15 cellular contexts compared by ENCODE assay signal in genomic region chr1:111490220-111490619, GRCh38. TPM values are rescaled to one million over a fixed set of nuclear protein-coding genes. Genes with fewer than 3 reads are reported as not detected.
DNase-seq lines count a peak whose midpoint lies in the region; ATAC-seq and TF ChIP-seq lines count a peak whose summit lies in the region.
"Had no signal": no experiment of that assay in that cellular context is flagged by ENCODE, and none has a peak within 500 bp of the region (broad histone marks: within the 10 kb centered on the region; RNA-seq: fewer than 3 reads in every experiment).

No MANE protein-coding gene starts in this region.

- no peaks in the 10 kb centered on the region for H3K36me3 ChIP-seq in adrenal gland (replicated peaks in 1 of 2)
- H3K36me3 ChIP-seq in mucosa of rectum (ENCODE audit: control insufficient read depth in 2 of 2, insufficient read depth in 2 of 2, low read length in 2 of 2), result no peaks in the 10 kb centered on the region
- no peaks in the 10 kb centered on the region for H3K36me3 ChIP-seq in upper lobe of left lung
- H3K36me3 ChIP-seq: BLaER1, MG63 had no signal

- H3K27ac Mint-ChIP-seq in dendritic cell treated with granulocyte-macrophage colony-stimulating factor and Interleukin-4, amounts not matched to agents 40 ng/mL and 50 ng/mL, for 4 days, result peak overlapping the region; percentile 92

- H3K9me3 ChIP-seq in adrenal gland (replicated peaks in 1 of 3), result no peaks in the 10 kb centered on the region
- no peaks in the 10 kb centered on the region for H3K9me3 ChIP-seq in mucosa of rectum (ENCODE audit: control insufficient read depth in 2 of 2, low read length in 2 of 2)
- no peaks in the 10 kb centered on the region for H3K9me3 ChIP-seq in upper lobe of left lung
- H3K9me3 ChIP-seq: BLaER1, MG63 had no signal

- TF ChIP-seq CTCF in adrenal gland (IDR thresholded peaks at IDR 0.05) (no peak), upper lobe of left lung (IDR thresholded peaks at IDR 0.05) (no peak)

- TF ChIP-seq EP300 in upper lobe of left lung (IDR thresholded peaks at IDR 0.05), result no peak

- no peak overlapping the region for H3K4me3 Mint-ChIP-seq in dendritic cell treated with granulocyte-macrophage colony-stimulating factor and Interleukin-4, amounts not matched to agents 40 ng/mL and 50 ng/mL, for 4 days

- H3K4me1 ChIP-seq in adrenal gland (replicated peaks in 1 of 2) (peaks cover 0 to 4% of the 10 kb centered on the region in 2 donors), mucosa of rectum (ENCODE audit: control insufficient read depth in 2 of 2, insufficient read depth in 2 of 2, low read length in 2 of 2) (no peaks in the 10 kb centered on the region), upper lobe of left lung (peaks cover 0 to 10% (median 4%) of the 10 kb centered on the region in 4 donors)
- H3K4me1 ChIP-seq: BLaER1 had no signal

- intact Hi-C loops in adrenal gland (cut with DNase I), result no loop called here
- intact Hi-C loops in dendritic cell treated with granulocyte-macrophage colony-stimulating factor and Interleukin-4, amounts not matched to agents 40 ng/mL and 50 ng/mL, for 4 days (cut with micrococcal nuclease), result no loop called here

- no peak overlapping the region for H3K4me3 ChIP-seq in adrenal gland
- no peak overlapping the region for H3K4me3 ChIP-seq in mucosa of rectum (ENCODE audit: low read length in 2 of 2)
- no peak overlapping the region for H3K4me3 ChIP-seq in upper lobe of left lung
- H3K4me3 ChIP-seq: BLaER1, GM23248, MG63 had no signal

- 80 to 84% (median 82%) methylated on average over 4 of the region's 4 CpGs for WGBS in adrenal gland, 4 donors
- 81 to 87% methylated on average over 4 of the region's 4 CpGs for WGBS in upper lobe of left lung, 2 donors

- DNase-seq in adrenal gland (no peak), upper lobe of left lung (no peak), NCI-H748 treated with DMSO at 0.1 percent for 48 hours (lab: John Stamatoyannopoulos, UW) (no peak), NCI-H524 (lab: John Stamatoyannopoulos, UW) (no peak)
- DNase-seq: DMS 273 treated with DMSO at 0.1 percent for 48 hours, GM23248, MG63, NCI-H1092 treated with DMSO at 0.1 percent for 48 hours, NCI-H187, NCI-H446 treated with DMSO at 0.1 percent for 48 hours, SHP77 treated with DMSO at 0.1 percent for 48 hours had no signal

- ATAC-seq in upper lobe of left lung (ENCODE audit: low FRiP score in 2 of 2), result no peak
- ATAC-seq in HG03378 (IDR thresholded peaks at IDR 0.05; ENCODE audit: unreplicated experiment), result no peak

- peak overlapping the region; percentile 18 to 86 (median 36) for H3K27ac ChIP-seq in adrenal gland
- H3K27ac ChIP-seq in mucosa of rectum (ENCODE audit: low read depth in 2 of 2, low read length in 2 of 2), result peak overlapping the region; percentile 24 to 48
- peak overlapping the region; percentile 67 to 82 (median 80) for H3K27ac ChIP-seq in upper lobe of left lung
- H3K27ac ChIP-seq: BLaER1, GM23248 had no signal

- H3K27me3 Mint-ChIP-seq in dendritic cell treated with granulocyte-macrophage colony-stimulating factor and Interleukin-4, amounts not matched to agents 40 ng/mL and 50 ng/mL, for 4 days, result no peaks in the 10 kb centered on the region

- peaks cover 10% of the 10 kb centered on the region for H3K9me3 Mint-ChIP-seq in dendritic cell treated with granulocyte-macrophage colony-stimulating factor and Interleukin-4, amounts not matched to agents 40 ng/mL and 50 ng/mL, for 4 days

- no peak overlapping the region for H3K9ac ChIP-seq in mucosa of rectum (ENCODE audit: low read depth in 1 of 2, low read length in 2 of 2)
- H3K9ac ChIP-seq: BLaER1, GM23248 had no signal

- peaks cover 5% of the 10 kb centered on the region for H3K36me3 Mint-ChIP-seq in dendritic cell treated with granulocyte-macrophage colony-stimulating factor and Interleukin-4, amounts not matched to agents 40 ng/mL and 50 ng/mL, for 4 days (ENCODE audit: low read depth)

- no peak for TF ChIP-seq POLR2A in adrenal gland (IDR thresholded peaks at IDR 0.05)
- TF ChIP-seq POLR2A in upper lobe of left lung (IDR thresholded peaks at IDR 0.05), result no peak

- no peaks in the 10 kb centered on the region for H3K27me3 ChIP-seq in adrenal gland
- H3K27me3 ChIP-seq in mucosa of rectum (ENCODE audit: control insufficient read depth in 2 of 2, insufficient read depth in 2 of 2, low read length in 2 of 2), result no peaks in the 10 kb centered on the region
- H3K27me3 ChIP-seq in upper lobe of left lung, result no peaks in the 10 kb centered on the region
- H3K27me3 ChIP-seq: BLaER1 had no signal

- H3K4me1 Mint-ChIP-seq in dendritic cell treated with granulocyte-macrophage colony-stimulating factor and Interleukin-4, amounts not matched to agents 40 ng/mL and 50 ng/mL, for 4 days (ENCODE audit: low read depth), result peaks cover 82% of the 10 kb centered on the region

RNA-seq across cellular contexts. Expression of gene ADORA3, which starts 13.2 kb away (rescaled TPM):
- 10 to 100 TPM in 7 of 8 donors, 1 to 10 TPM in 1; 7.5 to 51.0 (median 21.1) TPM for total RNA-seq in adrenal gland
- 10 to 100 TPM in 2 of 3 donors, 1 to 10 TPM in 1; 9.6 to 15.6 (median 10.1) TPM for polyA plus RNA-seq in adrenal gland
- 10 to 100 TPM in 1 of 6 donors, 1 to 10 TPM in 5; 2.1 to 10.0 (median 7.3) TPM for total RNA-seq in upper lobe of left lung
- total RNA-seq: GM23248 had no signal
- polyA plus RNA-seq: GM23248 had no signal

RNA-seq across cellular contexts. Expression of gene TMIGD3, which starts 13.2 kb away (rescaled TPM):
- total RNA-seq in adrenal gland, result 10 to 100 TPM; 15.9 to 53.1 (median 26.3) TPM
- polyA plus RNA-seq in adrenal gland, result 10 to 100 TPM; 15.8 to 53.8 (median 24.1) TPM
- 10 to 100 TPM in 1 of 6 donors, 1 to 10 TPM in 5; 2.0 to 36.7 (median 4.6) TPM for total RNA-seq in upper lobe of left lung
- total RNA-seq: GM23248 had no signal
- polyA plus RNA-seq: GM23248 had no signal

RNA-seq across cellular contexts. Expression of gene C1orf162, which starts 16.4 kb away (rescaled TPM):
- 10 to 100 TPM in 7 of 8 donors, 1 to 10 TPM in 1; 5.0 to 59.9 (median 33.6) TPM for total RNA-seq in adrenal gland
- 10 to 100 TPM; 45.7 to 54.1 (median 52.9) TPM for polyA plus RNA-seq in adrenal gland
- 100 to 1,000 TPM in 1 of 6 donors, 10 to 100 TPM in 5; 31.4 to 114 (median 52.6) TPM for total RNA-seq in upper lobe of left lung
- total RNA-seq: GM23248 had no signal

RNA-seq across cellular contexts. Expression of gene ATP5PB, which starts 41.0 kb away (rescaled TPM):
- total RNA-seq in adrenal gland, result 100 to 1,000 TPM; 154 to 319 (median 245) TPM
- 100 to 1,000 TPM; 103 to 834 (median 147) TPM for polyA plus RNA-seq in adrenal gland
- total RNA-seq in upper lobe of left lung, result 100 to 1,000 TPM in 4 of 6 donors, 10 to 100 TPM in 2; 38.8 to 149 (median 132) TPM

RNA-seq across cellular contexts. Expression of gene WDR77, which starts 41.2 kb away (rescaled TPM):
- total RNA-seq in adrenal gland (10 to 100 TPM; 20.6 to 40.1 (median 28.3) TPM), upper lobe of left lung (10 to 100 TPM; 11.3 to 32.2 (median 22.1) TPM)
- polyA plus RNA-seq in adrenal gland, result 10 to 100 TPM; 19.8 to 47.2 (median 24.0) TPM
